ENCODE assay signal across 8 cellular contexts in genomic region chrX:43559643-43560042, GRCh38.
DNase-seq lines count a peak whose midpoint lies in the region; ATAC-seq and TF ChIP-seq lines count a peak whose summit lies in the region.

No MANE protein-coding gene starts in this region.

- TF ChIP-seq CTCF in 22Rv1 (IDR thresholded peaks at IDR 0.05) (peak; percentile 49), GM12865 (IDR thresholded peaks at IDR 0.05; ENCODE audit: insufficient read depth, low read depth, low read length, missing control alignments) (peak; percentile 28)

- H3K27ac ChIP-seq in 22Rv1, result no peak overlapping the region

- DNase-seq in GM12865 (ENCODE audit: low read depth) (peak; percentile 29), NCI-H774 (lab: John Stamatoyannopoulos, UW) (peak; percentile 20), glomerular endothelial cell (ENCODE audit: extremely low read depth, low read depth, low spot score) (peak; percentile 23), pons (ENCODE audit: low spot score) (peak; percentile 46), SIG-M5 (lab: John Stamatoyannopoulos, UW) (no peak)
- DNase-seq in activated T-cell treated with anti-CD3 and anti-CD28 coated beads, Interleukin-2, amount 50 U/mL, for 48 hours, result peak; percentile 54 to 56

- no peak overlapping the region for H3K4me3 ChIP-seq in GM12865 (ENCODE audit: low read depth, low read length)

- ATAC-seq in HG02798 (IDR thresholded peaks at IDR 0.05; ENCODE audit: poor library complexity, unreplicated experiment), result no peak
